25 cellular contexts compared by ENCODE assay signal in the genomic region with DNA sequence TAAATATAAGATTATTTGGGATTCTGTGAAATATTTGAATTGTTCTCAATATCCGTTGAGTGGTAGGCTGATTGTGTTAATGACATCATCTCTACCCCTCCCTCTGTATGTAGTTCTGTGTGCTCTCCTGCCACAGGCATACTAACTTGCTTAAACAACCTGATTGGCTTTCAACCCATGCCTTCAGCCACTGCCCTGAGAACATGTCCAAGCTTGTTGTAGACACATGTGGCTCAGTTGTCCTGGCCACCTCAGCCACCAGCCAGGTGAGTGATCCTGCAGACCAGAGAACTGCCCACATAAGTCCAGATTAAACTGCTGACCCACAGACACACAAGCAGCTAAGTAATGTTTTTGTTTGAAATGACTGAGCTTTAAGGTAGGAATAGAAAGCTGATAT. TPM values are rescaled to one million over a fixed set of nuclear protein-coding genes. Genes with fewer than 3 reads are reported as not detected.
DNase-seq lines count a peak whose midpoint lies in the region; FAIRE-seq and TF ChIP-seq lines count a peak whose summit lies in the region.
"Had no signal": no experiment of that assay in that cellular context is flagged by ENCODE, and none has a peak within 500 bp of the region (broad histone marks: within the 10 kb centered on the region; RNA-seq: fewer than 3 reads in every experiment).

No MANE protein-coding gene starts in this region.

- DNase-seq in NCI-H748 (lab: John Stamatoyannopoulos, UW; ENCODE audit: unreplicated experiment) (peak; percentile 15), NCI-H748 treated with DMSO at 0.1 percent for 48 hours (lab: John Stamatoyannopoulos, UW) (no peak), NCI-H146 (lab: John Stamatoyannopoulos, UW) (peak; percentile 29), WERI-Rb-1 (peak; percentile 64), keratinocyte (ENCODE audit: low read depth, low spot score) (no peak), NCI-H82 (lab: John Stamatoyannopoulos, UW) (no peak)
- no peak for DNase-seq in activated T-helper 1 cell treated with anti-CD3 and anti-CD28 coated beads, Interleukin-12 subunit alpha, Interleukin-12 subunit beta, Interleukin-2, Interleukin-4 antibody, amounts not matched to agents 30 ng/mL and 10 ng/mL and 1 ng/mL, durations not matched to agents 14 hours and 24 hours and 36 hours (ENCODE audit: low spot score)
- DNase-seq: Calu3; CD8-positive, alpha-beta memory T cell; DMS79 treated with DMSO at 0.1 percent for 48 hours; H9; KBM-7; NCI-H1092; NCI-H1436; NCI-H2081; NCI-H446; NCI-H774; OCI-M1 had no signal

- peaks cover 2% of the 10 kb centered on the region for H3K9me1 ChIP-seq in keratinocyte (ENCODE audit: control insufficient read depth, extremely low read depth, insufficient read depth, low read length)

- intact Hi-C loops in activated T-helper 1 cell treated with anti-CD3 and anti-CD28 coated beads, Interleukin-12 subunit alpha, Interleukin-12 subunit beta, Interleukin-2, Interleukin-4 antibody, amounts not matched to agents 30 ng/mL and 10 ng/mL and 1 ng/mL, durations not matched to agents 14 hours and 24 hours and 36 hours (cut with micrococcal nuclease), result no loop called here

- H3K36me3 Mint-ChIP-seq in activated T-helper 1 cell treated with anti-CD3 and anti-CD28 coated beads, Interleukin-12 subunit alpha, Interleukin-12 subunit beta, Interleukin-2, Interleukin-4 antibody, amounts not matched to agents 30 ng/mL and 10 ng/mL and 1 ng/mL, durations not matched to agents 14 hours and 24 hours and 36 hours (ENCODE audit: low read depth), result no peaks in the 10 kb centered on the region

- H3K27ac ChIP-seq in WERI-Rb-1 (peak overlapping the region; percentile 68), keratinocyte (ENCODE audit: control insufficient read depth, insufficient read depth, low read length) (no peak overlapping the region)
- H3K27ac ChIP-seq: C4-2B, HL-60, SJSA1 had no signal

- peaks cover 12% of the 10 kb centered on the region for H3K9me3 ChIP-seq in WERI-Rb-1 (ENCODE audit: severe bottlenecking)
- no peaks in the 10 kb centered on the region for H3K9me3 ChIP-seq in keratinocyte (ENCODE audit: control insufficient read depth, low read depth, low read length)
- H3K9me3 ChIP-seq: SJSA1 had no signal

- H3K4me1 Mint-ChIP-seq in activated T-helper 1 cell treated with anti-CD3 and anti-CD28 coated beads, Interleukin-12 subunit alpha, Interleukin-12 subunit beta, Interleukin-2, Interleukin-4 antibody, amounts not matched to agents 30 ng/mL and 10 ng/mL and 1 ng/mL, durations not matched to agents 14 hours and 24 hours and 36 hours (ENCODE audit: low read depth), result no peaks in the 10 kb centered on the region
- H3K4me1 Mint-ChIP-seq: CD8-positive, alpha-beta memory T cell; H9 had no signal

- H3K36me3 ChIP-seq in WERI-Rb-1 (peaks cover 54% of the 10 kb centered on the region), keratinocyte (ENCODE audit: control insufficient read depth in 2 of 2, extremely low read depth in 1 of 2, insufficient read depth in 2 of 2, low read length in 2 of 2) (peaks cover 0 to 7% of the 10 kb centered on the region in 2 experiments)
- H3K36me3 ChIP-seq: SJSA1 had no signal

- H3K27ac Mint-ChIP-seq in activated T-helper 1 cell treated with anti-CD3 and anti-CD28 coated beads, Interleukin-12 subunit alpha, Interleukin-12 subunit beta, Interleukin-2, Interleukin-4 antibody, amounts not matched to agents 30 ng/mL and 10 ng/mL and 1 ng/mL, durations not matched to agents 14 hours and 24 hours and 36 hours, result no peak overlapping the region
- H3K27ac Mint-ChIP-seq: CD8-positive, alpha-beta memory T cell; H9 had no signal

- no peaks in the 10 kb centered on the region for H4K20me1 ChIP-seq in keratinocyte (ENCODE audit: control insufficient read depth, extremely low read depth, insufficient read depth, low read length)

- H3K4me3 Mint-ChIP-seq in activated T-helper 1 cell treated with anti-CD3 and anti-CD28 coated beads, Interleukin-12 subunit alpha, Interleukin-12 subunit beta, Interleukin-2, Interleukin-4 antibody, amounts not matched to agents 30 ng/mL and 10 ng/mL and 1 ng/mL, durations not matched to agents 14 hours and 24 hours and 36 hours, result no peak overlapping the region
- H3K4me3 Mint-ChIP-seq: CD8-positive, alpha-beta memory T cell; H9 had no signal

- H3K4me1 ChIP-seq in keratinocyte (ENCODE audit: control insufficient read depth, extremely low read depth, insufficient read depth, low read length), result peaks cover 10% of the 10 kb centered on the region
- H3K4me1 ChIP-seq: SJSA1 had no signal

- FAIRE-seq in keratinocyte (lab: Jason Lieb, UNC), result peak; percentile 44
- FAIRE-seq: A204.1, RCC 7860 had no signal

- no peak overlapping the region for H3K4me2 ChIP-seq in keratinocyte (ENCODE audit: control insufficient read depth, extremely low read depth, insufficient read depth, low read depth, low read length)

- no peak overlapping the region for H2AFZ ChIP-seq in keratinocyte (ENCODE audit: control insufficient read depth, low read length)

- TF ChIP-seq CTCF in WERI-Rb-1 (IDR thresholded peaks at IDR 0.05; ENCODE audit: low read depth, low read length), result no peak
- no peak for TF ChIP-seq CTCF in keratinocyte (optimal IDR thresholded peaks at IDR 0.05 in 1 of 3, IDR thresholded peaks at IDR 0.05 in 1 of 3, conservative IDR thresholded peaks at IDR 0.05 in 1 of 3; ENCODE audit: extremely low read depth in 1 of 3, insufficient read depth in 2 of 3, low read length in 3 of 3)

- no peak overlapping the region for H3K9ac ChIP-seq in keratinocyte (ENCODE audit: control insufficient read depth, extremely low read depth, insufficient read depth, low read length)

- no peaks in the 10 kb centered on the region for H3K9me3 Mint-ChIP-seq in activated T-helper 1 cell treated with anti-CD3 and anti-CD28 coated beads, Interleukin-12 subunit alpha, Interleukin-12 subunit beta, Interleukin-2, Interleukin-4 antibody, amounts not matched to agents 30 ng/mL and 10 ng/mL and 1 ng/mL, durations not matched to agents 14 hours and 24 hours and 36 hours
- H3K9me3 Mint-ChIP-seq: CD8-positive, alpha-beta memory T cell; H9 had no signal

- dilution Hi-C loops in keratinocyte (cut with MboI; ENCODE audit: extremely low pct_ligation_motif_present, low sequenced_read_pairs), result no loop called here

- no peaks in the 10 kb centered on the region for H3K27me3 ChIP-seq in WERI-Rb-1 (ENCODE audit: insufficient read depth, low read depth, severe bottlenecking)
- no peaks in the 10 kb centered on the region for H3K27me3 ChIP-seq in keratinocyte (ENCODE audit: control insufficient read depth, extremely low read depth, insufficient read depth, low read length)
- H3K27me3 ChIP-seq: SJSA1 had no signal

- H3K79me2 ChIP-seq in keratinocyte (ENCODE audit: control insufficient read depth, insufficient read depth, low read length), result no peaks in the 10 kb centered on the region

- no peaks in the 10 kb centered on the region for H3K27me3 Mint-ChIP-seq in activated T-helper 1 cell treated with anti-CD3 and anti-CD28 coated beads, Interleukin-12 subunit alpha, Interleukin-12 subunit beta, Interleukin-2, Interleukin-4 antibody, amounts not matched to agents 30 ng/mL and 10 ng/mL and 1 ng/mL, durations not matched to agents 14 hours and 24 hours and 36 hours (ENCODE audit: insufficient read depth)
- H3K27me3 Mint-ChIP-seq: CD8-positive, alpha-beta memory T cell had no signal

- H3K4me3 ChIP-seq in WERI-Rb-1 (ENCODE audit: low read depth, low read length) (no peak overlapping the region), keratinocyte (ENCODE audit: control insufficient read depth in 2 of 3, extremely low read depth in 1 of 3, insufficient read depth in 2 of 3, low read depth in 1 of 3, low read length in 3 of 3) (no peak overlapping the region)
- H3K4me3 ChIP-seq: SJSA1 had no signal

RNA-seq across cellular contexts. Expression of gene ANKS6, which starts 31.1 kb away (rescaled TPM):
- polyA plus RNA-seq in keratinocyte, result 11.5 to 14.4 TPM (median 13.5 TPM) in 3 replicates
- polyA plus RNA-seq in keratinocyte (2011; ENCODE audit: low read depth), result 10.0 TPM
- 9.6 and 11.6 TPM in 2 replicates for polyA plus RNA-seq in keratinocyte (2011; cell fraction: cytosol; rRNA removed)
- 21.0 and 23.5 TPM in 2 replicates for polyA plus RNA-seq in keratinocyte (2011; cell fraction: nucleus; rRNA removed)
- polyA plus RNA-seq in keratinocyte (2012; ENCODE audit: low replicate concordance), result 11.2 and 18.3 TPM in 2 replicates
- 10.9 to 16.3 TPM (median 16.3 TPM) in 3 replicates for polyA minus RNA-seq in keratinocyte
- 14.6 TPM for polyA minus RNA-seq in keratinocyte (2011; cell fraction: cytosol; rRNA and poly(A)+ RNA removed)
- polyA minus RNA-seq in keratinocyte (2011; cell fraction: nucleus; rRNA and poly(A)+ RNA removed), result 8.4 and 12.4 TPM in 2 replicates
- 10.6 and 11.1 TPM in 2 replicates for total RNA-seq in activated T-helper 1 cell treated with anti-CD3 and anti-CD28 coated beads, Interleukin-12 subunit alpha, Interleukin-12 subunit beta, Interleukin-2, Interleukin-4 antibody, amounts not matched to agents 30 ng/mL and 10 ng/mL and 1 ng/mL, durations not matched to agents 14 hours and 24 hours and 36 hours

RNA-seq across cellular contexts. Expression of gene GALNT12, which starts 42.2 kb away (rescaled TPM):
- 1.1 to 1.8 TPM (median 1.2 TPM) in 3 replicates for polyA plus RNA-seq in keratinocyte
- polyA plus RNA-seq in keratinocyte (2011; ENCODE audit: low read depth), result 0.60 TPM
- 0.44 and 0.74 TPM in 2 replicates for polyA plus RNA-seq in keratinocyte (2011; cell fraction: cytosol; rRNA removed)
- 1.5 and 1.6 TPM in 2 replicates for polyA plus RNA-seq in keratinocyte (2011; cell fraction: nucleus; rRNA removed)
- 0.21 and 1.3 TPM in 2 replicates for polyA plus RNA-seq in keratinocyte (2012; ENCODE audit: low replicate concordance)
- polyA minus RNA-seq in keratinocyte, result 0.49 to 1.4 TPM (median 1.0 TPM) in 3 replicates
- 0.96 TPM for polyA minus RNA-seq in keratinocyte (2011; cell fraction: cytosol; rRNA and poly(A)+ RNA removed)
- polyA minus RNA-seq in keratinocyte (2011; cell fraction: nucleus; rRNA and poly(A)+ RNA removed), result 1.2 and 1.5 TPM in 2 replicates
- total RNA-seq in activated T-helper 1 cell treated with anti-CD3 and anti-CD28 coated beads, Interleukin-12 subunit alpha, Interleukin-12 subunit beta, Interleukin-2, Interleukin-4 antibody, amounts not matched to agents 30 ng/mL and 10 ng/mL and 1 ng/mL, durations not matched to agents 14 hours and 24 hours and 36 hours, result 2.3 and 2.5 TPM in 2 replicates

RNA-seq across cellular contexts. Expression of gene GABBR2, which starts 56.5 kb away (rescaled TPM):
- polyA plus RNA-seq in keratinocyte, result 0.01 TPM in 1 of 3 replicates, not detected in the others
- 0.32 TPM for polyA plus RNA-seq in keratinocyte (2011; ENCODE audit: low read depth)
- not detected in 2 replicates for polyA plus RNA-seq in keratinocyte (2011; cell fraction: cytosol; rRNA removed)
- not detected in 2 replicates for polyA plus RNA-seq in keratinocyte (2011; cell fraction: nucleus; rRNA removed)
- polyA plus RNA-seq in keratinocyte (2012; ENCODE audit: low replicate concordance), result 0.08 TPM in 1 of 2 replicates, not detected in the other
- not detected in 3 replicates for polyA minus RNA-seq in keratinocyte
- not detected for polyA minus RNA-seq in keratinocyte (2011; cell fraction: cytosol; rRNA and poly(A)+ RNA removed)
- polyA minus RNA-seq in keratinocyte (2011; cell fraction: nucleus; rRNA and poly(A)+ RNA removed), result not detected in 2 replicates
- not detected in 2 replicates for total RNA-seq in activated T-helper 1 cell treated with anti-CD3 and anti-CD28 coated beads, Interleukin-12 subunit alpha, Interleukin-12 subunit beta, Interleukin-2, Interleukin-4 antibody, amounts not matched to agents 30 ng/mL and 10 ng/mL and 1 ng/mL, durations not matched to agents 14 hours and 24 hours and 36 hours
- total RNA-seq: CD8-positive, alpha-beta memory T cell; HT-29; SJSA1; T-helper 1 cell treated with Interleukin-12 subunit alpha and Interleukin-12 subunit beta and Interleukin-4 antibody, amounts not matched to agents 30 ng/mL and 1 ng/mL, for 36 hours had no signal
- polyA plus RNA-seq: CD8-positive, alpha-beta memory T cell had no signal

Comparison
In these comparisons a context has a peak if more than half of its experiments do, and no peak if none do; other contexts are left out.
1. DNase-seq: peak in NCI-H748 (single experiment), NCI-H146 (single experiment) and WERI-Rb-1 (single experiment); none in NCI-H748 treated with DMSO at 0.1 percent for 48 hours (single experiment), keratinocyte (single experiment), activated T-helper 1 cell treated with anti-CD3 and anti-CD28 coated beads, Interleukin-12 subunit alpha, Interleukin-12 subunit beta, Interleukin-2, Interleukin-4 antibody, amounts not matched to agents 30 ng/mL and 10 ng/mL and 1 ng/mL, durations not matched to agents 14 hours and 24 hours and 36 hours (single experiment) and NCI-H82 (single experiment).